19 cellular contexts compared by ENCODE assay signal in genomic region chr4:165718660-165719059, GRCh38.
A peak's percentile ranks its signal among the peaks of the same experiment; 100 is the strongest.
DNase-seq lines count a peak whose midpoint lies in the region; ATAC-seq and TF ChIP-seq lines count a peak whose summit lies in the region.
"Had no signal": no experiment of that assay in that cellular context is flagged by ENCODE, and none has a peak within 500 bp of the region (broad histone marks: within the 10 kb centered on the region; RNA-seq: fewer than 3 reads in every experiment).

No MANE protein-coding gene starts in this region.

- TF ChIP-seq CTCF in KMS-11 (conservative IDR thresholded peaks at IDR 0.05; ENCODE audit: low read depth, low read length) = no peak
- TF ChIP-seq CTCF in mammary epithelial cell (conservative IDR thresholded peaks at IDR 0.05 in 1 of 2, IDR thresholded peaks at IDR 0.05 in 1 of 2; ENCODE audit: extremely low read depth in 1 of 2, insufficient read depth in 1 of 2, low read depth in 1 of 2, low read length in 2 of 2) = no peak
- no peak for TF ChIP-seq CTCF in A673 (conservative IDR thresholded peaks at IDR 0.05; ENCODE audit: low read depth, low read length)

- WGBS in mammary epithelial cell (ENCODE audit: low coverage, missing lambda C conversion rate) = 91% methylated on average over 8 of the region's 8 CpGs

- H3K79me2 ChIP-seq in KMS-11 (ENCODE audit: insufficient read depth, low read depth) = no peaks in the 10 kb centered on the region
- no peaks in the 10 kb centered on the region for H3K79me2 ChIP-seq in mammary epithelial cell (ENCODE audit: insufficient read depth, low read length)

- H3K4me3 ChIP-seq in KMS-11 (IDR thresholded peaks at IDR 0.05; ENCODE audit: insufficient read depth, low read depth, low read length) = no peak overlapping the region
- H3K4me3 ChIP-seq in mammary epithelial cell (replicated peaks in 1 of 3; ENCODE audit: insufficient read depth in 1 of 3, low read depth in 2 of 3, low read length in 3 of 3) = no peak overlapping the region
- no peak overlapping the region for H3K4me3 ChIP-seq in A673 (ENCODE audit: low read depth, low read length, poor library complexity, severe bottlenecking)
- H3K4me3 ChIP-seq: A549, GM23248 had no signal

- intact Hi-C loops in mammary epithelial cell (cut with micrococcal nuclease) = no loop called here
- intact Hi-C loops in A673 (cut with micrococcal nuclease; ENCODE audit: unreplicated experiment) = no loop called here

- peaks cover 64% of the 10 kb centered on the region for H3K4me1 ChIP-seq in KMS-11 (ENCODE audit: low read depth, poor library complexity, severe bottlenecking)
- no peaks in the 10 kb centered on the region for H3K4me1 ChIP-seq in mammary epithelial cell (ENCODE audit: insufficient read depth, low read length)
- peaks cover 31% of the 10 kb centered on the region for H3K4me1 ChIP-seq in A673 (ENCODE audit: insufficient read depth, low read length, poor library complexity, severe bottlenecking)
- H3K4me1 ChIP-seq: A549 had no signal

- in situ Hi-C loops in mammary epithelial cell (cut with MboI; ENCODE audit: low sequenced_read_pairs in 2 of 2) = no loop called here

- H3K36me3 ChIP-seq in KMS-11 (ENCODE audit: insufficient read depth) (no peaks in the 10 kb centered on the region), mammary epithelial cell (ENCODE audit: insufficient read depth, low read length) (no peaks in the 10 kb centered on the region), A673 (ENCODE audit: insufficient read depth, low read length, poor library complexity, severe bottlenecking) (no peaks in the 10 kb centered on the region)

- peak overlapping the region; percentile 36 for H3K27ac ChIP-seq in KMS-11
- H3K27ac ChIP-seq in mammary epithelial cell (ENCODE audit: insufficient read depth, low read depth, low read length) = no peak overlapping the region
- no peak overlapping the region for H3K27ac ChIP-seq in A673 (ENCODE audit: low read depth, low read length, poor library complexity, severe bottlenecking)
- H3K27ac ChIP-seq: A549, GM23248 had no signal

- DNase-seq in mammary epithelial cell = no peak
- no peak for DNase-seq in A673 (ENCODE audit: low spot score)
- DNase-seq in pons (ENCODE audit: low spot score) = no peak
- DNase-seq in foreskin melanocyte = no peak
- DNase-seq: 8988T; C1 segment of cervical spinal cord; Calu3; CD4-positive, alpha-beta memory T cell; COR-L47; DMS53; DMS79 treated with DMSO at 0.1 percent for 48 hours; GF-D8; GM23248; H7; HCEC 1CT had no signal

- BruUV-seq in mammary epithelial cell (replicated peaks; lab: Mats Ljungman, UMichigan) (no TSS peak), A673 (replicated peaks; lab: Mats Ljungman, UMichigan) (no TSS peak)

- CTCF ChIA-PET in mammary epithelial cell (lab: Charles Lee; ENCODE audit: low non-redundant PET) (no interaction called here), A673 (lab: Charles Lee) (no interaction called here)

- peak; percentile 91 for ATAC-seq in GM18867 (IDR thresholded peaks at IDR 0.05; ENCODE audit: unreplicated experiment)
- peak; percentile 61 for ATAC-seq in HG03280 (IDR thresholded peaks at IDR 0.05; ENCODE audit: unreplicated experiment)
- ATAC-seq: A549 had no signal

- H3K9ac ChIP-seq in KMS-11 = no peak overlapping the region
- H3K9ac ChIP-seq in mammary epithelial cell (ENCODE audit: insufficient read depth, low read length) = no peak overlapping the region
- H3K9ac ChIP-seq: GM23248 had no signal

- H4K20me1 ChIP-seq in KMS-11 (ENCODE audit: insufficient read depth) = no peaks in the 10 kb centered on the region
- no peaks in the 10 kb centered on the region for H4K20me1 ChIP-seq in mammary epithelial cell (ENCODE audit: insufficient read depth, low read length)

- H2AFZ ChIP-seq in KMS-11 (ENCODE audit: low read depth) = no peak overlapping the region
- no peak overlapping the region for H2AFZ ChIP-seq in mammary epithelial cell (ENCODE audit: low read depth, low read length)
- H2AFZ ChIP-seq: GM23248 had no signal

- no peaks in the 10 kb centered on the region for H3K9me3 ChIP-seq in mammary epithelial cell (replicated peaks; ENCODE audit: insufficient read depth, low read length)
- no peaks in the 10 kb centered on the region for H3K9me3 ChIP-seq in A673 (ENCODE audit: low read depth, low read length, poor library complexity, severe bottlenecking)
- H3K9me3 ChIP-seq: A549 had no signal

- H3K27me3 ChIP-seq in KMS-11 (ENCODE audit: insufficient read depth, low read depth) = no peaks in the 10 kb centered on the region
- H3K27me3 ChIP-seq in mammary epithelial cell (ENCODE audit: insufficient read depth, low read length) = no peaks in the 10 kb centered on the region
- H3K27me3 ChIP-seq in A673 (replicated peaks; ENCODE audit: insufficient read depth, low read depth, low read length, poor library complexity) = peaks cover 30% of the 10 kb centered on the region

- dilution Hi-C loops in mammary epithelial cell (cut with HindIII; ENCODE audit: low sequenced_read_pairs) = no loop called here

- POLR2A ChIA-PET in A673 (lab: Charles Lee; ENCODE audit: low non-redundant PET) = no interaction called here

- H3K4me2 ChIP-seq in KMS-11 = peak overlapping the region; percentile 79
- H3K4me2 ChIP-seq in mammary epithelial cell (ENCODE audit: insufficient read depth, low read depth, low read length) = no peak overlapping the region
- H3K4me2 ChIP-seq: A549 had no signal
